8 cellular contexts compared by ENCODE assay signal in the genomic region with DNA sequence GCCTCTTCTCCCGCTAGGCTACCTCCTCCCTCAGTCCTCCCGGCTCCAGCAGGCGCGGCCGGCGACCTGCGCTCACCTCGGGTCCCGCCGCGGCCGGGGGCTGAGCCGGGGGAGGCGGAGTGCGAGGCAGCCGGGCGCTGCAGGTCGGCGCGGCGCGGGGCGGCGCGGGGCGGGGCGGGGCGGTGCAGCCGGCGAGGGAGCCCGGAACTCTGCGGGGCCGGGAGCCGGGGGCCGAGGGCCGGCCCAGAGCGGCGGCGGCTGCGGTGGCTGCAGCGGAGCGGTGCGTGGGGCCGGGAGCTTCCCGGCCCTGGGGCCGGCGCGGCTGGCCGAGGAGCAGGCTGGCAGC.
DNase-seq lines count a peak whose midpoint lies in the region; ATAC-seq and TF ChIP-seq lines count a peak whose summit lies in the region.

No MANE protein-coding gene starts in this region.

- H2AFZ ChIP-seq in OCI-LY1 (ENCODE audit: low read length) = no peak overlapping the region

- no peak for TF ChIP-seq CTCF in OCI-LY1 (IDR thresholded peaks at IDR 0.05; ENCODE audit: low read length)

- no peaks in the 10 kb centered on the region for H3K36me3 ChIP-seq in OCI-LY1 (ENCODE audit: insufficient read depth, low read length)
- H3K36me3 ChIP-seq in iPS-15b (ENCODE audit: control insufficient read depth, insufficient read depth, low read length) = no peaks in the 10 kb centered on the region

- peaks cover 11% of the 10 kb centered on the region for H3K4me1 ChIP-seq in OCI-LY1 (ENCODE audit: insufficient read depth, low read length, severe bottlenecking)
- peaks cover 13% of the 10 kb centered on the region for H3K4me1 ChIP-seq in iPS-15b (ENCODE audit: control insufficient read depth, insufficient read depth, low read length)

- H3K9me3 ChIP-seq in OCI-LY1 (ENCODE audit: low read length) (no peaks in the 10 kb centered on the region), iPS-15b (ENCODE audit: control insufficient read depth, insufficient read depth, low read length) (no peaks in the 10 kb centered on the region)

- H3K36me3 Mint-ChIP-seq in activated naive CD8-positive, alpha-beta T cell treated with anti-CD3 and anti-CD28 coated beads, Interleukin-2, amount 50 U/mL, for 24 hours (ENCODE audit: low read depth) = no peaks in the 10 kb centered on the region

- peak overlapping the region; percentile 85 for H3K4me3 Mint-ChIP-seq in activated naive CD8-positive, alpha-beta T cell treated with anti-CD3 and anti-CD28 coated beads, Interleukin-2, amount 50 U/mL, for 24 hours

- H3K4me3 ChIP-seq in OCI-LY1 (ENCODE audit: low read depth, low read length, poor library complexity, severe bottlenecking) = peak overlapping the region; percentile 84
- peak overlapping the region; percentile 80 for H3K4me3 ChIP-seq in iPS-15b (ENCODE audit: low read depth, low read length)

- H3K27me3 Mint-ChIP-seq in activated naive CD8-positive, alpha-beta T cell treated with anti-CD3 and anti-CD28 coated beads, Interleukin-2, amount 50 U/mL, for 24 hours = no peaks in the 10 kb centered on the region

- no peak overlapping the region for H3K27ac Mint-ChIP-seq in activated naive CD8-positive, alpha-beta T cell treated with anti-CD3 and anti-CD28 coated beads, Interleukin-2, amount 50 U/mL, for 24 hours

- no peaks in the 10 kb centered on the region for H3K9me3 Mint-ChIP-seq in activated naive CD8-positive, alpha-beta T cell treated with anti-CD3 and anti-CD28 coated beads, Interleukin-2, amount 50 U/mL, for 24 hours

- H3K27me3 ChIP-seq in OCI-LY1 (ENCODE audit: insufficient read depth, low read length) (no peaks in the 10 kb centered on the region), iPS-15b (ENCODE audit: control insufficient read depth, insufficient read depth, low read length) (peaks cover 7% of the 10 kb centered on the region)

- no peaks in the 10 kb centered on the region for H3K79me2 ChIP-seq in OCI-LY1 (ENCODE audit: insufficient read depth, low read length)

- H3K9ac ChIP-seq in OCI-LY1 (ENCODE audit: low read length) (no peak overlapping the region; the same call in 1 of the 2 replicates), iPS-15b (ENCODE audit: low read depth, low read length) (peak overlapping the region; percentile 28)

- no peak overlapping the region for H3K27ac ChIP-seq in OCI-LY1 (ENCODE audit: low read depth, low read length, poor library complexity, severe bottlenecking)

- H3F3A ChIP-seq in OCI-LY1 (ENCODE audit: insufficient read depth, low read length) = peaks cover 2% of the 10 kb centered on the region; the same call in 1 of the 2 replicates

- peak overlapping the region; percentile 86 for H3K4me2 ChIP-seq in OCI-LY1 (ENCODE audit: low read length)

- peak; percentile 84 for DNase-seq in DMS53 (lab: John Stamatoyannopoulos, UW)
- DNase-seq in DMS53 treated with DMSO at 0.1 percent for 48 hours (lab: John Stamatoyannopoulos, UW; ENCODE audit: unreplicated experiment) = no peak
- peak; percentile 56 for DNase-seq in activated naive CD8-positive, alpha-beta T cell treated with anti-CD3 and anti-CD28 coated beads, Interleukin-2, amount 50 U/mL, for 24 hours
- peak; percentile 61 for DNase-seq in stimulated activated CD4-positive, alpha-beta T cell treated with anti-CD3 and anti-CD28 coated beads, Interleukin-12 subunit alpha, Interleukin-12 subunit beta, amount 100 ng/mL, for 4 hours
- DNase-seq in NCI-H526 treated with DMSO at 0.1 percent for 48 hours (lab: John Stamatoyannopoulos, UW) = no peak

- ATAC-seq in HG02642 (IDR thresholded peaks at IDR 0.05; ENCODE audit: poor library complexity, unreplicated experiment) = peak; percentile 48
- ATAC-seq in activated naive CD8-positive, alpha-beta T cell treated with anti-CD3 and anti-CD28 coated beads, Interleukin-2, amount 50 U/mL, for 24 hours = peak; percentile 56

- H3K4me1 Mint-ChIP-seq in activated naive CD8-positive, alpha-beta T cell treated with anti-CD3 and anti-CD28 coated beads, Interleukin-2, amount 50 U/mL, for 24 hours = peaks cover 49% of the 10 kb centered on the region

- H3K9me2 ChIP-seq in OCI-LY1 (ENCODE audit: low read depth, low read length) = no peaks in the 10 kb centered on the region

- H4K20me1 ChIP-seq in OCI-LY1 (ENCODE audit: insufficient read depth, low read length) = no peaks in the 10 kb centered on the region

Comparison
In these comparisons a context has a peak if more than half of its experiments do, and no peak if none do; other contexts are left out.
1. DNase-seq: peak in DMS53 (single experiment), activated naive CD8-positive, alpha-beta T cell treated with anti-CD3 and anti-CD28 coated beads, Interleukin-2, amount 50 U/mL, for 24 hours (single experiment) and stimulated activated CD4-positive, alpha-beta T cell treated with anti-CD3 and anti-CD28 coated beads, Interleukin-12 subunit alpha, Interleukin-12 subunit beta, amount 100 ng/mL, for 4 hours (single experiment); none in DMS53 treated with DMSO at 0.1 percent for 48 hours (single experiment) and NCI-H526 treated with DMSO at 0.1 percent for 48 hours (single experiment).